Comparison of ENCODE assay signal across 35 cellular contexts in genomic region chr20:22101606-22102005, GRCh38.
"Had no signal": no experiment of that assay in that cellular context is flagged by ENCODE, and none has a peak within 500 bp of the region (broad histone marks: within the 10 kb centered on the region; RNA-seq: fewer than 3 reads in every experiment).

No MANE protein-coding gene starts in this region.

- H3K27me3 ChIP-seq: MG63 had no signal

- H3K9me3 ChIP-seq: MG63 had no signal

- DNase-seq: Karpas-422, Kasumi-1, MG63, MM.1S, MV-4-11, NCI-H1048, NCI-H1092, NCI-H1092 treated with DMSO at 0.1 percent for 48 hours, NCI-H1105, NCI-H1105 treated with DMSO at 0.1 percent for 48 hours, NCI-H1417, NCI-H1417 treated with DMSO at 0.1 percent for 48 hours, NCI-H1436, NCI-H1436 treated with DMSO at 0.1 percent for 48 hours, NCI-H146, NCI-H1694, NCI-H1694 treated with DMSO at 0.1 percent for 48 hours, NCI-H187, NCI-H187 treated with DMSO at 0.1 percent for 48 hours, NCI-H1930, NCI-H2029, NCI-H2029 treated with DMSO at 0.1 percent for 48 hours, NCI-H2081, NCI-H2081 treated with DMSO at 0.1 percent for 48 hours, NCI-H2107, NCI-H2171, NCI-H2171 treated with DMSO at 0.1 percent for 48 hours, NCI-H2227 treated with DMSO at 0.1 percent for 48 hours, NCI-H226, NCI-H345, NCI-H446, NCI-H446 treated with DMSO at 0.1 percent for 48 hours, NCI-H510A, NCI-H510A treated with DMSO at 0.1 percent for 48 hours, NCI-H524 had no signal

- H3K36me3 ChIP-seq: MG63 had no signal

- H3K4me3 ChIP-seq: MG63 had no signal
